8 cellular contexts compared by ENCODE assay signal in the genomic region with DNA sequence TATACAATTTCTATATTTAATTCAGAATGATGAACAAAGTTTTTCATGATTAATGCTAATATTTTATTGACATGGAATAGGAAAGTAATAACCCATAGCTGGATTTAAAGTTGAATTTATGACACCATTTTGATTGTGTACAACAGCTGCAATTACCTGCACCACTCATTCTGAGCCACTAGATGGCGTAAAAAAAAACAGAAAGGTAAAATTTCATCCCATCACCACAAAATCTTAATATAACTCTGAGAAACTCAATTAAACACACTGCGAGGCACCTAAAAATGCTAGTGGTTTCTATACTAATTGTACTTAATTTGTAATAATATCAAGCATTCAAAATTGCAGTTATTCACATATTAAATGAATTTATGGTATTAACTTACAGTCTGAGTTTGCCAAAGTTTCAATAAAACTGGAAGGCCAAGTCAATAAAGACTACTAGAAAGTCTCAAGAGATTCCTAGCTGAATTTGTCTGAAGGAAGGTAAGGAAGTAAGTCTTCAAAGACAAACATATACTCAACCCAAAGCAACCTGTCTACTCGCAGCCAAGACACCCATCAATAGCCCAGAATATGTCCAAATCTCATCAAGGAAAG.
DNase-seq lines count a peak whose midpoint lies in the region; ATAC-seq and TF ChIP-seq lines count a peak whose summit lies in the region.

No MANE protein-coding gene starts in this region.

- H3K9me2 ChIP-seq in HCT116 (ENCODE audit: insufficient read depth) = no peaks in the 10 kb centered on the region

- H3K9ac ChIP-seq in HCT116 (ENCODE audit: low read length) = no peak overlapping the region

- no peak for TF ChIP-seq POLR2A in HCT116 (IDR thresholded peaks at IDR 0.05; ENCODE audit: borderline replicate concordance, extremely low read depth, insufficient read depth, insufficient read length)

- peaks cover 9 to 15% of the 10 kb centered on the region in 2 donors for H3K27me3 Mint-ChIP-seq in CD4-positive, alpha-beta memory T cell

- RAD21 ChIA-PET in HCT116 (lab: Charles Lee; ENCODE audit: low non-redundant PET in 1 of 2, low total read pairs in 2 of 2, uncharacterized antibody in 2 of 2, unreplicated experiment in 2 of 2) = interaction anchor here (1.0 to 1.3 kb wide), 2 partner anchors 477 to 479 kb away, joined by 3 read pairs; no protein-coding TSS in a partner anchor

- peak in 4 of 5 donors; percentile 29 to 41 (median 32) for DNase-seq in CD4-positive, alpha-beta memory T cell
- DNase-seq in HCT116 (ENCODE audit: low read depth, low spot score) (no peak), RKO (ENCODE audit: low spot score) (peak; percentile 56), fibroblast of villous mesenchyme (ENCODE audit: low read depth) (peak; percentile 32), thoracic aorta (ENCODE audit: low spot score) (no peak), ureter (ENCODE audit: low spot score) (no peak), NCI-H524 treated with DMSO at 0.1 percent for 48 hours (lab: John Stamatoyannopoulos, UW) (no peak), globus pallidus (ENCODE audit: low spot score) (no peak)

- peak; percentile 61 for TF ChIP-seq RAD21 in HCT116 (IDR thresholded peaks at IDR 0.05; ENCODE audit: low read depth)

- no peaks in the 10 kb centered on the region for H3K36me3 Mint-ChIP-seq in CD4-positive, alpha-beta memory T cell

- H3K4me3 Mint-ChIP-seq in CD4-positive, alpha-beta memory T cell = no peak overlapping the region

- H3K4me3 ChIP-seq in CD4-positive, alpha-beta memory T cell (ENCODE audit: low read length in 2 of 2) = no peak overlapping the region
- H3K4me3 ChIP-seq in HCT116 (replicated peaks in 1 of 2; ENCODE audit: low read depth in 1 of 2, low read length in 2 of 2) (no peak overlapping the region), fibroblast of villous mesenchyme (ENCODE audit: low read depth, low read length) (no peak overlapping the region), thoracic aorta (no peak overlapping the region)

- no peaks in the 10 kb centered on the region for H4K20me1 ChIP-seq in HCT116 (ENCODE audit: insufficient read depth)

- BruUV-seq in HCT116 (replicated peaks; lab: Mats Ljungman, UMichigan) = no TSS peak

- no peaks in the 10 kb centered on the region for H3K4me1 ChIP-seq in CD4-positive, alpha-beta memory T cell (ENCODE audit: insufficient read depth, low read length)
- H3K4me1 ChIP-seq in HCT116 (ENCODE audit: control insufficient read depth in 1 of 2, insufficient read depth in 2 of 2, low read length in 2 of 2) (peaks cover 4 to 9% of the 10 kb centered on the region in 2 experiments; a peak in 3 of 4 replicates), thoracic aorta (ENCODE audit: control insufficient read depth in 1 of 2, low read depth in 2 of 2) (no peaks in the 10 kb centered on the region)

- H3K27me3 ChIP-seq in CD4-positive, alpha-beta memory T cell (ENCODE audit: insufficient read depth, low read length) = no peaks in the 10 kb centered on the region
- H3K27me3 ChIP-seq in HCT116 (ENCODE audit: insufficient read depth, low read length) (no peaks in the 10 kb centered on the region), thoracic aorta (replicated peaks; ENCODE audit: insufficient read depth) (no peaks in the 10 kb centered on the region)

- no peaks in the 10 kb centered on the region for H3K9me3 Mint-ChIP-seq in CD4-positive, alpha-beta memory T cell

- intact Hi-C loops in CD4-positive, alpha-beta memory T cell (cut with micrococcal nuclease) = loop anchor here (1.0 kb wide), 1 partner anchor 479 kb away; no protein-coding TSS in a partner anchor
- intact Hi-C loops in HCT116 (cut with micrococcal nuclease) = no loop called here

- no peaks in the 10 kb centered on the region for H3K4me1 Mint-ChIP-seq in CD4-positive, alpha-beta memory T cell

- POLR2A ChIA-PET in CD4-positive, alpha-beta memory T cell (lab: Charles Lee; ENCODE audit: partially characterized antibody) = interaction anchor here (2.3 kb wide), 1 partner anchor 479 kb away, joined by 6 read pairs; no protein-coding TSS in a partner anchor
- POLR2A ChIA-PET in HCT116 (lab: Charles Lee) = interaction anchor here (1.2 to 2.2 kb wide), 2 partner anchors 469 to 479 kb away, joined by 4 to 8 read pairs; no protein-coding TSS in a partner anchor

- H3K79me2 ChIP-seq in HCT116 (ENCODE audit: insufficient read depth, low read length) = no peaks in the 10 kb centered on the region

- no peak overlapping the region for H2AFZ ChIP-seq in HCT116 (ENCODE audit: low read depth, low read length, poor library complexity, severe bottlenecking)

- no peaks in the 10 kb centered on the region for H3K36me3 ChIP-seq in CD4-positive, alpha-beta memory T cell (ENCODE audit: insufficient read depth, low read length)
- H3K36me3 ChIP-seq in HCT116 (ENCODE audit: control insufficient read depth in 1 of 2, insufficient read depth in 2 of 2, low read length in 2 of 2) (no peaks in the 10 kb centered on the region), thoracic aorta (no peaks in the 10 kb centered on the region)

- ATAC-seq in HCT116 = peak; percentile 44; the same call in 1 of the 2 replicates
- ATAC-seq in thoracic aorta (ENCODE audit: insufficient number of reproducible peaks, low FRiP score, low read depth) = no peak

- peak; percentile 59 to 75 (median 65) for TF ChIP-seq CTCF in HCT116 (IDR thresholded peaks at IDR 0.05 in 2 of 3, conservative IDR thresholded peaks at IDR 0.05 in 1 of 3; ENCODE audit: borderline replicate concordance in 1 of 3, insufficient read depth in 1 of 3, low read depth in 2 of 3, low read length in 2 of 3)
- TF ChIP-seq CTCF in fibroblast of villous mesenchyme (IDR thresholded peaks at IDR 0.05; ENCODE audit: insufficient read depth, low read depth, low read length) = peak; percentile 72
- peak; percentile 82 for TF ChIP-seq CTCF in thoracic aorta (IDR thresholded peaks at IDR 0.05)

- H3K27ac ChIP-seq in CD4-positive, alpha-beta memory T cell (ENCODE audit: low read depth, low read length) = no peak overlapping the region
- H3K27ac ChIP-seq in HCT116 (ENCODE audit: low read depth, low read length) (no peak overlapping the region), thoracic aorta (no peak overlapping the region)

- CTCF ChIA-PET in CD4-positive, alpha-beta memory T cell (lab: Charles Lee; ENCODE audit: partially characterized antibody) = interaction anchor here (0.7 to 6.2 kb wide), 25 partner anchors 10 to 503 kb away, joined by 3 to 43 read pairs (median 4); partner anchors contain the start of gene HOXA11
- CTCF ChIA-PET in HCT116 (lab: Charles Lee) = interaction anchor here (1.0 to 4.2 kb wide), 13 partner anchors 9 to 789 kb away, joined by 3 to 26 read pairs (median 8); partner anchors contain the start of gene HOXA7

- no peaks in the 10 kb centered on the region for H3K9me3 ChIP-seq in CD4-positive, alpha-beta memory T cell (ENCODE audit: control insufficient read depth in 1 of 2, low read length in 2 of 2)
- H3K9me3 ChIP-seq in HCT116 (ENCODE audit: control insufficient read depth in 1 of 2, insufficient read depth in 1 of 2, low read depth in 1 of 2, low read length in 2 of 2) = no peaks in the 10 kb centered on the region
- H3K9me3 ChIP-seq in thoracic aorta = no peaks in the 10 kb centered on the region

- H3K27ac Mint-ChIP-seq in CD4-positive, alpha-beta memory T cell = no peak overlapping the region

- H3K4me2 ChIP-seq in HCT116 (ENCODE audit: low read length) = no peak overlapping the region

TF ChIP-seq in HCT116, 20 proteins besides CTCF, POLR2A, EP300 and RAD21:
- TF ChIP-seq YY1 (IDR thresholded peaks at IDR 0.05; ENCODE audit: extremely low read depth, insufficient replicate concordance, low read depth, low read length) = peak; percentile 10
- TF ChIP-seq CEBPB (IDR thresholded peaks at IDR 0.05; ENCODE audit: low read depth) = no peak
- no peak for TF ChIP-seq REST (IDR thresholded peaks at IDR 0.05; ENCODE audit: low read depth)

Comparison
In these comparisons a context has a peak if more than half of its experiments do, and no peak if none do; other contexts are left out.
1. DNase-seq: peak in CD4-positive, alpha-beta memory T cell (4 of 5), RKO (single experiment) and fibroblast of villous mesenchyme (single experiment); none in HCT116 (single experiment), thoracic aorta (single experiment), ureter (single experiment), NCI-H524 treated with DMSO at 0.1 percent for 48 hours (single experiment) and globus pallidus (single experiment).
2. Peak in every context shown above with its lines, with median percentiles within 50 percentile points of each other: CTCF ChIP-seq.